Comparison of ENCODE assay signal across 20 cellular contexts in genomic region chr5:158755221-158755620, GRCh38.
"Had no signal": no experiment of that assay in that cellular context is flagged by ENCODE, and none has a peak within 500 bp of the region (broad histone marks: within the 10 kb centered on the region; RNA-seq: fewer than 3 reads in every experiment).

No MANE protein-coding gene starts in this region.

- H3K36me3 ChIP-seq: neutrophil, right atrium auricular region, suprapubic skin had no signal

- H2AFZ ChIP-seq: hepatocyte had no signal

- H3K4me2 ChIP-seq: hepatocyte had no signal

- H3K27me3 ChIP-seq: right atrium auricular region, suprapubic skin had no signal

- H3K4me1 ChIP-seq: suprapubic skin had no signal

- ATAC-seq: naive thymus-derived CD8-positive, alpha-beta T cell had no signal

- H3K27me3 Mint-ChIP-seq: activated naive CD8-positive, alpha-beta T cell had no signal

- H3K79me2 ChIP-seq: hepatocyte had no signal

- H3K4me3 Mint-ChIP-seq: activated CD4-positive, alpha-beta T cell treated with anti-CD3 and anti-CD28 coated beads, Interleukin-2, amount 10 ng/mL, durations not matched to agents 7 days and 5 days; activated naive CD8-positive, alpha-beta T cell; brain; central memory CD8-positive, alpha-beta T cell; naive thymus-derived CD8-positive, alpha-beta T cell had no signal

- H3K27ac Mint-ChIP-seq: activated CD4-positive, alpha-beta T cell treated with anti-CD3 and anti-CD28 coated beads, Interleukin-2, amount 10 ng/mL, durations not matched to agents 7 days and 5 days; activated naive CD8-positive, alpha-beta T cell; brain; naive thymus-derived CD8-positive, alpha-beta T cell had no signal

- DNase-seq: activated CD4-positive, alpha-beta T cell treated with anti-CD3 and anti-CD28 coated beads, Interleukin-2, amount 10 ng/mL, durations not matched to agents 7 days and 5 days; activated CD4-positive, CD25-positive, alpha-beta regulatory T cell; activated gamma-delta T cell treated with Interleukin-2 at 50 U/mL for 16 hours; amygdala; dermis blood vessel endothelial cell; islet precursor cell; naive thymus-derived CD8-positive, alpha-beta T cell; stimulated activated CD4-positive, alpha-beta T cell treated with anti-CD3 and anti-CD28 coated beads, Interleukin-15, amount 100 ng/mL, for 24 hours; stimulated activated CD4-positive, alpha-beta T cell treated with anti-CD3 and anti-CD28 coated beads, Interleukin-4, amount 100 ng/mL, for 1 hour; stimulated activated naive CD4-positive, alpha-beta T cell treated with Interleukin-2 at 50 U/mL for 16 hours; SW 1271 had no signal

- H3K36me3 Mint-ChIP-seq: activated naive CD8-positive, alpha-beta T cell; brain; naive thymus-derived CD8-positive, alpha-beta T cell had no signal

- H3K9me3 Mint-ChIP-seq: brain; central memory CD8-positive, alpha-beta T cell; naive thymus-derived CD8-positive, alpha-beta T cell had no signal

- H3K4me1 Mint-ChIP-seq: central memory CD8-positive, alpha-beta T cell had no signal

- H3K9me3 ChIP-seq: neutrophil, right atrium auricular region, suprapubic skin had no signal

- H3K4me3 ChIP-seq: hepatocyte, right atrium auricular region, skin epidermis, suprapubic skin had no signal

- H3K27ac ChIP-seq: epithelial cell of prostate, hepatocyte, neutrophil, right atrium auricular region, suprapubic skin had no signal
